21 cellular contexts compared by ENCODE assay signal in the genomic region with DNA sequence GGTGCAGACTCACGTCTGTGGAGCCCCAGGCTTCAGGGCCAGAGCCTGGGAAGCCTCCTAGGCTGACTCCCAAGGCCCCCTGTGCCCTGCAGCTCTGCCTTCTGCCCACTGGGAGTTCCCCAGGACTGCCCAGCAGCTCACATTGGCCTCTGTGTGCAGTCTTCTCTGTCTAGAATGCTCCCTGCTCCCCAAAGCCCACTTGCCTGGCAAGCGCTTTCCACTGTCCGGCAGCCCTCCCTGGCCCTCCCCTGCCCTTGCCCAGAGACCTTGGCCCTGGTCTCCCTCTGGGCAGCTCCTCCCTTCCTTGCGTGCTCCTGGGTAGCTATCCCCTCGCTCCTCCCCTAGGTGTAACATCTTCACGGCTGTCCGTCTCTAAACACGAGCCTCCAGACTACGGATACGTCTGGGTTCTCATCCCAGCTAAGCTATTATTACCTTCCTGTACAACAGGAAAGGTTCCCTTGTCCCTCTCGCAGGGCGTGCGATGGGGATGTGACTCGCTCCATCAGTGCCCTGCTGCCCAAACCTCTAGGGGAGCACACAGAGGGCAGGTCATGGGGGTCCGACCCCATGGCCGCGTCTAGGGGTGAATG.
DNase-seq lines count a peak whose midpoint lies in the region; ATAC-seq and TF ChIP-seq lines count a peak whose summit lies in the region.
"Had no signal": no experiment of that assay in that cellular context is flagged by ENCODE, and none has a peak within 500 bp of the region (broad histone marks: within the 10 kb centered on the region; RNA-seq: fewer than 3 reads in every experiment).

No MANE protein-coding gene starts in this region.

- TF ChIP-seq EP300 in upper lobe of left lung (IDR thresholded peaks at IDR 0.05) = no peak

- H3K9me3 Mint-ChIP-seq in progenitor cell of endocrine pancreas (ENCODE audit: low read depth) = no peaks in the 10 kb centered on the region
- H3K9me3 Mint-ChIP-seq: stimulated activated naive CD8-positive, alpha-beta T cell treated with anti-CD3 and anti-CD28 coated beads, Interleukin-15, amount 100 ng/mL, for 72 hours had no signal

- TF ChIP-seq POLR2A in upper lobe of left lung (IDR thresholded peaks at IDR 0.05) = no peak

- H3K9ac ChIP-seq in adipocyte (ENCODE audit: low read length) = no peak overlapping the region

- H3K27ac ChIP-seq in upper lobe of left lung = no peak overlapping the region
- H3K27ac ChIP-seq: 22Rv1, dorsolateral prefrontal cortex, left lung, pancreas had no signal

- H3K4me3 Mint-ChIP-seq in progenitor cell of endocrine pancreas (ENCODE audit: low read depth) = no peak overlapping the region
- H3K4me3 Mint-ChIP-seq: activated CD4-positive, alpha-beta T cell treated with anti-CD3 and anti-CD28 coated beads for 36 hours; B cell; stimulated activated naive CD8-positive, alpha-beta T cell treated with anti-CD3 and anti-CD28 coated beads, Interleukin-15, amount 100 ng/mL, for 72 hours had no signal

- H3K27ac Mint-ChIP-seq in progenitor cell of endocrine pancreas = no peak overlapping the region
- H3K27ac Mint-ChIP-seq: activated CD4-positive, alpha-beta T cell treated with anti-CD3 and anti-CD28 coated beads for 36 hours; B cell had no signal

- 84 to 87% methylated on average over 16 to 17 of the region's 17 CpGs for WGBS in upper lobe of left lung, 2 donors

- H3K27me3 ChIP-seq in adipocyte (replicated peaks; ENCODE audit: control insufficient read depth, insufficient read depth, low read length) = peaks cover 11% of the 10 kb centered on the region
- H3K27me3 ChIP-seq in upper lobe of left lung = no peaks in the 10 kb centered on the region
- H3K27me3 ChIP-seq: dorsolateral prefrontal cortex, pancreas had no signal

- H3K4me1 ChIP-seq in adipocyte (ENCODE audit: control insufficient read depth, insufficient read depth, low read length) (no peaks in the 10 kb centered on the region), upper lobe of left lung (no peaks in the 10 kb centered on the region)
- H3K4me1 ChIP-seq: Caco-2, left lung, pancreas had no signal

- no peak for ATAC-seq in left lobe of liver
- no peak for ATAC-seq in upper lobe of left lung (ENCODE audit: low FRiP score in 2 of 2)
- ATAC-seq: activated CD4-positive, alpha-beta T cell treated with anti-CD3 and anti-CD28 coated beads for 36 hours; left lung; pancreas; PC-3; stimulated activated naive CD8-positive, alpha-beta T cell treated with anti-CD3 and anti-CD28 coated beads, Interleukin-15, amount 100 ng/mL, for 72 hours had no signal

- H3K36me3 ChIP-seq in adipocyte (ENCODE audit: control insufficient read depth, insufficient read depth, low read length, severe bottlenecking) (no peaks in the 10 kb centered on the region), upper lobe of left lung (no peaks in the 10 kb centered on the region)
- H3K36me3 ChIP-seq: left lung, pancreas had no signal

- TF ChIP-seq CTCF in progenitor cell of endocrine pancreas (IDR thresholded peaks at IDR 0.05; ENCODE audit: unreplicated experiment) (peak; percentile 7), upper lobe of left lung (IDR thresholded peaks at IDR 0.05) (no peak)

- DNase-seq in NCI-H2227 (lab: John Stamatoyannopoulos, UW; ENCODE audit: unreplicated experiment) = peak; percentile 12
- DNase-seq in NCI-H2227 treated with DMSO at 0.1 percent for 48 hours (lab: John Stamatoyannopoulos, UW) = no peak
- DNase-seq in adipocyte (ENCODE audit: low read depth) = no peak
- DNase-seq in left lobe of liver (ENCODE audit: low spot score) = peak; percentile 33
- DNase-seq in progenitor cell of endocrine pancreas (ENCODE audit: low spot score, unreplicated experiment) = no peak
- DNase-seq in SKM-1 treated with dmso at 0.1 percent for 144 hours (lab: John Stamatoyannopoulos, UW; ENCODE audit: unreplicated experiment) = no peak
- DNase-seq in NCI-H1092 treated with DMSO at 0.1 percent for 48 hours (lab: John Stamatoyannopoulos, UW) = no peak
- no peak for DNase-seq in upper lobe of left lung
- DNase-seq: activated CD4-positive, alpha-beta T cell treated with anti-CD3 and anti-CD28 coated beads for 36 hours; NCI-H1436; NCI-H774; PC-3; stimulated activated CD4-positive, alpha-beta T cell treated with anti-CD3 and anti-CD28 coated beads, Interleukin-2, amount 100 ng/mL, for 24 hours; stimulated activated naive CD8-positive, alpha-beta T cell treated with anti-CD3 and anti-CD28 coated beads, Interleukin-15, amount 100 ng/mL, for 72 hours; T1000 had no signal

- no peaks in the 10 kb centered on the region for H3K4me1 Mint-ChIP-seq in progenitor cell of endocrine pancreas (ENCODE audit: low read depth)
- H3K4me1 Mint-ChIP-seq: activated CD4-positive, alpha-beta T cell treated with anti-CD3 and anti-CD28 coated beads for 36 hours; B cell had no signal

- no peaks in the 10 kb centered on the region for H3K27me3 Mint-ChIP-seq in progenitor cell of endocrine pancreas
- H3K27me3 Mint-ChIP-seq: activated CD4-positive, alpha-beta T cell treated with anti-CD3 and anti-CD28 coated beads for 36 hours; B cell; stimulated activated naive CD8-positive, alpha-beta T cell treated with anti-CD3 and anti-CD28 coated beads, Interleukin-15, amount 100 ng/mL, for 72 hours had no signal

- peak overlapping the region; percentile 52 for H3K4me3 ChIP-seq in adipocyte (ENCODE audit: low read length)
- H3K4me3 ChIP-seq in upper lobe of left lung = no peak overlapping the region
- H3K4me3 ChIP-seq: dorsolateral prefrontal cortex, left lung, pancreas had no signal

- no peaks in the 10 kb centered on the region for H3K36me3 Mint-ChIP-seq in progenitor cell of endocrine pancreas (ENCODE audit: insufficient read depth)

- no peaks in the 10 kb centered on the region for H3K9me3 ChIP-seq in adipocyte (ENCODE audit: control insufficient read depth, low read length)
- H3K9me3 ChIP-seq in upper lobe of left lung = no peaks in the 10 kb centered on the region
- H3K9me3 ChIP-seq: Caco-2, left lung, pancreas had no signal

Comparison
In these comparisons a context has a peak if more than half of its experiments do, and no peak if none do; other contexts are left out.
1. DNase-seq: peak in NCI-H2227 (single experiment) and left lobe of liver (single experiment); none in NCI-H2227 treated with DMSO at 0.1 percent for 48 hours (single experiment), adipocyte (single experiment), progenitor cell of endocrine pancreas (single experiment), SKM-1 treated with dmso at 0.1 percent for 144 hours (single experiment), NCI-H1092 treated with DMSO at 0.1 percent for 48 hours (single experiment) and upper lobe of left lung (0 of 2).